16 cellular contexts compared by ENCODE assay signal in the genomic region with DNA sequence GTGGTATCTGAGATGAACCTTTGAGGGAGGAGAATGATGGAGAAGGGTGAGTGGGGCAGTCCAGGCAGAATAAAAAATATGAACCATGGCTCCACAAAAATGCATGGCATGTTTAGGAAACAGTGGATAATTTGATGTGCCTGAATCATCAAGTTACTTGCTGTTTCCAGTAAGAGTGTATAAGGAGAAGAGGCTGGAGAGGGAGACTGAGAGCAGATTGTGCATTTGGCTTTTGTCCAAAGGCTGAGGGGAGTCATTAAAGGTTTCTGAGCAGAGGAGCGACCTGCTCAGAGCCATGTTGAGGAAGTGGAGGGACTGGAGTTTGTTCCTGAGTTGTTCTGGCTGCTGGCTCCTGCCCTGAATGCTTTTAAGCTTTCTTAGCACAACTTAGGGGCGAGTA. TPM values are rescaled to one million over a fixed set of nuclear protein-coding genes. Genes with fewer than 3 reads are reported as not detected.
A peak's percentile ranks its signal among the peaks of the same experiment; 100 is the strongest.
DNase-seq lines count a peak whose midpoint lies in the region; TF ChIP-seq lines count a peak whose summit lies in the region.
"Had no signal": no experiment of that assay in that cellular context is flagged by ENCODE, and none has a peak within 500 bp of the region (broad histone marks: within the 10 kb centered on the region; RNA-seq: fewer than 3 reads in every experiment).

No MANE protein-coding gene starts in this region.

- no CpG with 5 or more reads among the region's 2 CpGs for WGBS in H9 (ENCODE audit: extremely low coverage, insufficient read length, low lambda C conversion rate)

- intact Hi-C loops in MCF 10A (cut with micrococcal nuclease): no loop called here

- peaks cover 4% of the 10 kb centered on the region for H3K36me3 Mint-ChIP-seq in MCF 10A (ENCODE audit: insufficient read depth, unreplicated experiment)
- peaks cover 0 to 14% (median 5%) of the 10 kb centered on the region in 3 experiments; a peak in 4 of 7 replicates for H3K36me3 Mint-ChIP-seq in H9 (ENCODE audit: insufficient read depth in 1 of 3, low read depth in 3 of 3)

- H2BK12ac ChIP-seq in H9 (ENCODE audit: insufficient read length, low read depth, low read length): no peak overlapping the region

- H3K27ac Mint-ChIP-seq in MCF 10A (ENCODE audit: low read depth, unreplicated experiment) (no peak overlapping the region), H9 (peak overlapping the region in 1 of 3 experiments; percentile 4; a peak in 1 of 7 replicates)
- H3K27ac Mint-ChIP-seq: T-helper 2 cell treated with Interferon-gamma antibody and Interleukin-4, amounts not matched to agents 5 μg/mL and 100 μg/mL, for 36 hours had no signal

- no peak overlapping the region for H4K5ac ChIP-seq in H9 (ENCODE audit: insufficient read length, low read depth, low read length)

- H3K27me3 ChIP-seq in kidney epithelial cell (ENCODE audit: control insufficient read depth, insufficient read depth, low read length) (no peaks in the 10 kb centered on the region), H9 (ENCODE audit: insufficient read depth, low read length) (no peaks in the 10 kb centered on the region)
- H3K27me3 ChIP-seq: ovary had no signal

- H2BK5ac ChIP-seq in H9 (ENCODE audit: insufficient read length, low read length): no peak overlapping the region

- H3K79me2 ChIP-seq in H9 (ENCODE audit: insufficient read depth, low read length): no peaks in the 10 kb centered on the region

- no peak overlapping the region for H2BK15ac ChIP-seq in H9 (ENCODE audit: low read depth, low read length)

- H3K9me3 Mint-ChIP-seq in MCF 10A (ENCODE audit: unreplicated experiment) (no peaks in the 10 kb centered on the region), H9 (peaks cover 0 to 3% of the 10 kb centered on the region in 2 experiments; a peak in 2 of 5 replicates)
- H3K9me3 Mint-ChIP-seq: T-helper 2 cell treated with Interferon-gamma antibody and Interleukin-4, amounts not matched to agents 5 μg/mL and 100 μg/mL, for 36 hours had no signal

- DNase-seq in DMS 273 treated with DMSO at 0.1 percent for 48 hours (lab: John Stamatoyannopoulos, UW) (peak; percentile 64), NCI-H1092 (lab: John Stamatoyannopoulos, UW) (peak; percentile 23), amniotic epithelial cell (ENCODE audit: low read depth) (peak; percentile 75), kidney epithelial cell (ENCODE audit: low read depth) (peak; percentile 38), MCF 10A (ENCODE audit: unreplicated experiment) (no peak), SKM-1 (lab: John Stamatoyannopoulos, UW; ENCODE audit: unreplicated experiment) (no peak), H9 (no peak)
- no peak for DNase-seq in activated CD4-positive, CD25-positive, alpha-beta regulatory T cell treated with anti-CD3 and anti-CD28 coated beads, Interleukin-2, amount 50 U/mL, for 72 hours
- DNase-seq: activated CD4-positive, alpha-beta T cell treated with anti-CD3 and anti-CD28 coated beads, Interleukin-2, amount 50 U/mL, for 48 hours; activated naive CD4-positive, alpha-beta T cell treated with Interleukin-2 at 50 U/mL for 16 hours; mammary epithelial cell; ovary; stimulated activated naive CD4-positive, alpha-beta T cell treated with Interleukin-2 at 50 U/mL for 16 hours had no signal

- H3K14ac ChIP-seq in H9 (ENCODE audit: insufficient read depth, low read length): no peak overlapping the region

- no peak overlapping the region for H2BK20ac ChIP-seq in H9 (ENCODE audit: low read depth, low read length, poor library complexity, severe bottlenecking)

- no peak overlapping the region for H3K18ac ChIP-seq in H9 (ENCODE audit: insufficient read length, low read depth, low read length)

- no peak overlapping the region for H2AFZ ChIP-seq in H9 (ENCODE audit: low read length)

- H4K8ac ChIP-seq in H9 (replicated peaks; ENCODE audit: insufficient read length, low read depth, low read length): no peak overlapping the region

- no peaks in the 10 kb centered on the region for H3K4me1 ChIP-seq in H9 (ENCODE audit: insufficient read depth, low read length)

- H3K9me3 ChIP-seq in H9 (ENCODE audit: control insufficient read depth, low read depth, low read length): no peaks in the 10 kb centered on the region
- H3K9me3 ChIP-seq: ovary had no signal

- H3K4me3 Mint-ChIP-seq in MCF 10A (ENCODE audit: unreplicated experiment) (no peak overlapping the region), H9 (no peak overlapping the region)
- H3K4me3 Mint-ChIP-seq: T-helper 2 cell treated with Interferon-gamma antibody and Interleukin-4, amounts not matched to agents 5 μg/mL and 100 μg/mL, for 36 hours had no signal

- H3K4ac ChIP-seq in H9 (ENCODE audit: low read depth, low read length): no peak overlapping the region

- no peak overlapping the region for H4K91ac ChIP-seq in H9 (ENCODE audit: insufficient read length, low read depth, low read length)

- H3K4me1 Mint-ChIP-seq in MCF 10A (ENCODE audit: insufficient read depth, unreplicated experiment) (no peaks in the 10 kb centered on the region), H9 (peaks cover 3 to 21% of the 10 kb centered on the region in 2 experiments; a peak in 2 of 4 replicates)

- BruUV-seq in MCF 10A (replicated peaks; lab: Mats Ljungman, UMichigan): no TSS peak

- H3K23ac ChIP-seq in H9 (ENCODE audit: insufficient read length, low read depth, low read length): no peak overlapping the region

- CTCF ChIA-PET in MCF 10A (lab: Yijun Ruan, JAX): no interaction called here

- no peak overlapping the region for H2AK5ac ChIP-seq in H9 (ENCODE audit: insufficient read length, low read length)

- no peaks in the 10 kb centered on the region for H3K23me2 ChIP-seq in H9 (ENCODE audit: insufficient read length, low read depth, low read length, poor library complexity, severe bottlenecking)

- H3K56ac ChIP-seq in H9 (ENCODE audit: insufficient read length, low read depth, low read length): no peak overlapping the region

- H3K4me2 ChIP-seq in H9 (ENCODE audit: insufficient read depth, insufficient read length, low read length): no peak overlapping the region

- H3K36me3 ChIP-seq in kidney epithelial cell (ENCODE audit: control insufficient read depth, insufficient read depth, low read length): no peaks in the 10 kb centered on the region
- H3K36me3 ChIP-seq: ovary had no signal

- H3K27ac ChIP-seq in H9 (ENCODE audit: insufficient read length, low read depth, low read length): no peak overlapping the region
- H3K27ac ChIP-seq: ovary had no signal

- POLR2A ChIA-PET in MCF 10A (lab: Yijun Ruan, JAX): interaction anchor here (2.2 kb wide), 1 partner anchor 12 kb away, joined by 5 read pairs; no protein-coding TSS in a partner anchor

- H3K4me3 ChIP-seq in kidney epithelial cell (ENCODE audit: low read depth, low read length): no peak overlapping the region
- H3K4me3 ChIP-seq: ovary had no signal

- H3K79me1 ChIP-seq in H9 (ENCODE audit: insufficient read depth, low read depth, low read length, poor library complexity, severe bottlenecking): no peaks in the 10 kb centered on the region

- H4K20me1 ChIP-seq in H9 (ENCODE audit: control insufficient read depth, insufficient read depth, insufficient read length): no peaks in the 10 kb centered on the region

- TF ChIP-seq CTCF in kidney epithelial cell (IDR thresholded peaks at IDR 0.05; ENCODE audit: insufficient read depth, low read length, poor library complexity, severe bottlenecking): no peak
- TF ChIP-seq CTCF in MCF 10A (IDR thresholded peaks at IDR 0.05; ENCODE audit: unreplicated experiment): no peak
- no peak for TF ChIP-seq CTCF in H9 (conservative IDR thresholded peaks at IDR 0.05)

- no peak overlapping the region for H2BK120ac ChIP-seq in H9 (ENCODE audit: low read depth, low read length, poor library complexity, severe bottlenecking)

- H3T11ph ChIP-seq in H9 (ENCODE audit: low read length): no peak overlapping the region

- H3K27me3 Mint-ChIP-seq in MCF 10A (ENCODE audit: insufficient read depth, unreplicated experiment) (peaks cover 58% of the 10 kb centered on the region), H9 (ENCODE audit: low read depth) (peaks cover 2% of the 10 kb centered on the region; the same call in 1 of the 2 replicates)

- no peak overlapping the region for H3K9ac ChIP-seq in H9 (ENCODE audit: extremely low read depth, insufficient read length, low read length)

RNA-seq across cellular contexts. Expression of a gene that starts 6.1 kb away (rescaled TPM):
- total RNA-seq in kidney epithelial cell (6.9 and 7.5 TPM in 2 replicates), MCF 10A (2022) (0.10 TPM in 1 of 2 replicates, not detected in the other), H9 (2021) (23.0 and 24.7 TPM in 2 replicates)
- total RNA-seq: OCI-LY7 had no signal

RNA-seq across cellular contexts. Expression of a gene that starts 45.3 kb away (rescaled TPM):
- total RNA-seq in kidney epithelial cell (17.5 and 19.3 TPM in 2 replicates), MCF 10A (2022) (43.2 and 52.2 TPM in 2 replicates), H9 (2021) (43.8 and 45.6 TPM in 2 replicates)

RNA-seq across cellular contexts. Expression of a gene that starts 52.0 kb away (rescaled TPM):
- total RNA-seq in kidney epithelial cell (284 and 332 TPM in 2 replicates), MCF 10A (2022) (322 and 354 TPM in 2 replicates), H9 (2021) (150 and 154 TPM in 2 replicates)

RNA-seq across cellular contexts. Expression of a gene that starts 59.6 kb away (rescaled TPM):
- total RNA-seq in kidney epithelial cell (not detected in 2 replicates), MCF 10A (2022) (not detected in 2 replicates), H9 (2021) (not detected in 2 replicates)
- total RNA-seq: dermis microvascular lymphatic vessel endothelial cell, mammary epithelial cell, OCI-LY7, ovary had no signal

Comparison
In these comparisons a context has a peak if more than half of its experiments do, and no peak if none do; other contexts are left out.
1. DNase-seq: peak in DMS 273 treated with DMSO at 0.1 percent for 48 hours (single experiment), NCI-H1092 (single experiment), amniotic epithelial cell (single experiment) and kidney epithelial cell (single experiment); none in MCF 10A (single experiment), SKM-1 (single experiment), H9 (single experiment) and activated CD4-positive, CD25-positive, alpha-beta regulatory T cell treated with anti-CD3 and anti-CD28 coated beads, Interleukin-2, amount 50 U/mL, for 72 hours (single experiment).